ENCODE assay signal across 8 cellular contexts in the genomic region with DNA sequence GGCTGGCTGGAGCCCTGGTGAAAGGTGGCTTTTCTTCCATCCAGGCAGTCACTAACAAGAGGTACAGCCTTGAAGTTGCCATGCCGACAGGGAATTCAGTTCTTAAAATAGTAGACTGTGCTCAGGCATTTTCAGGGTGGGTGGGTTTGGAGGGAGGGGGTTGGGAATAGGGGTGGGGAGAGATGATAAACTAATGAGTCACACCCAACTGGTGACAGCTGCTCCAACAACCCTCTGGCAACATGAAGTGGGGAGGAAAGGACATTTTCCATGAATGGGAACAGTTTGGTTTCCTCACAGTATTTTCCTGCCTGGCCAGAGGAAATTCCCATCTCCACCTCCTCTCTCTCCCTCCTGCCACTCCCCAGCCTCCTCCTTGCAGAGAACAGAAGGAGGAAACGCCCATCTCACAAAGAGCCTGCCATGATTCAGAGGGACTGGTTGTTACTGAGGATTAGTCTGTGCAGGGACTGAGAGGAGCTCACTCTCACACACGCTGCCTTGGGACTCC.
DNase-seq lines count a peak whose midpoint lies in the region; ATAC-seq, FAIRE-seq and TF ChIP-seq lines count a peak whose summit lies in the region.

No MANE protein-coding gene starts in this region.

- H3K27ac ChIP-seq in endothelial cell of umbilical vein (ENCODE audit: insufficient read depth, low read depth, low read length): no peak overlapping the region

- FAIRE-seq in endothelial cell of umbilical vein (lab: Jason Lieb, UNC): peak; percentile 72

- H3K4me1 ChIP-seq in endothelial cell of umbilical vein (ENCODE audit: control insufficient read depth, extremely low read depth, insufficient read depth, low read length): peaks cover 10% of the 10 kb centered on the region

- H3K79me2 ChIP-seq in endothelial cell of umbilical vein (ENCODE audit: control insufficient read depth, insufficient read depth, low read length): no peaks in the 10 kb centered on the region

- no peaks in the 10 kb centered on the region for H3K9me3 ChIP-seq in endothelial cell of umbilical vein (replicated peaks; ENCODE audit: control insufficient read depth, insufficient read depth, low read length)

- no peak overlapping the region for H3K4me3 ChIP-seq in endothelial cell of umbilical vein (replicated peaks in 1 of 3; ENCODE audit: insufficient read depth in 1 of 3, low read depth in 1 of 3, low read length in 3 of 3)

- CTCF ChIA-PET in endothelial cell of umbilical vein (lab: Charles Lee): interaction anchor here (0.6 to 2.5 kb wide), 6 partner anchors 10 to 546 kb away, joined by 3 to 8 read pairs (median 4); no protein-coding TSS in a partner anchor

- no peaks in the 10 kb centered on the region for H4K20me1 ChIP-seq in endothelial cell of umbilical vein (replicated peaks; ENCODE audit: control insufficient read depth, extremely low read depth, insufficient read depth, low read length)

- no peak for TF ChIP-seq POLR2A in endothelial cell of umbilical vein (IDR thresholded peaks at IDR 0.05; ENCODE audit: low read depth, low read length)

- peak overlapping the region in 1 of 3 experiments; percentile 19 for H3K4me3 Mint-ChIP-seq in nephron

- POLR2A ChIA-PET in endothelial cell of umbilical vein (lab: Charles Lee): interaction anchor here (1.0 kb wide), 1 partner anchor 222 kb away, joined by 3 read pairs; a partner anchor contains a TSS

- no peaks in the 10 kb centered on the region for H3K9me3 Mint-ChIP-seq in nephron

- H3K9me1 ChIP-seq in endothelial cell of umbilical vein (replicated peaks; ENCODE audit: control insufficient read depth, extremely low read depth, insufficient read depth, low read length): no peaks in the 10 kb centered on the region

- dilution Hi-C loops in endothelial cell of umbilical vein (cut with MboI; ENCODE audit: extremely low pct_ligation_motif_present, low sequenced_read_pairs): no loop called here

- H3K27ac Mint-ChIP-seq in nephron: peak overlapping the region; percentile 51 to 58 (median 56)

- H3K36me3 ChIP-seq in endothelial cell of umbilical vein (ENCODE audit: control insufficient read depth in 2 of 2, extremely low read depth in 1 of 2, insufficient read depth in 2 of 2, low read length in 2 of 2): no peaks in the 10 kb centered on the region

- intact Hi-C loops in endothelial cell of umbilical vein (cut with micrococcal nuclease): loop anchor here (5.0 kb wide), 1 partner anchor 474 kb away; no protein-coding TSS in a partner anchor

- no peak overlapping the region for H3K9ac ChIP-seq in endothelial cell of umbilical vein (replicated peaks; ENCODE audit: extremely low read depth, insufficient read depth, low read length)

- no peaks in the 10 kb centered on the region for H3K36me3 Mint-ChIP-seq in nephron (ENCODE audit: low read depth)

- DNase-seq in D341Med (ENCODE audit: low spot score): peak; percentile 49
- DNase-seq in NCI-H524 (lab: John Stamatoyannopoulos, UW): peak; percentile 70 to 86
- peak; percentile 77 for DNase-seq in endothelial cell of umbilical vein (ENCODE audit: low read depth, low spot score)
- no peak for DNase-seq in T-helper 2 cell
- no peak for DNase-seq in NCI-H1436 (lab: John Stamatoyannopoulos, UW)
- no peak for DNase-seq in NK-92 treated with Interleukin-12 subunit alpha and Interleukin-12 subunit beta, amount 100 ng/mL, for 24 hours (lab: John Stamatoyannopoulos, UW)

- H3K4me2 ChIP-seq in endothelial cell of umbilical vein (ENCODE audit: insufficient read depth, low read length): peak overlapping the region; percentile 59

- peak overlapping the region; percentile 83 for H2AFZ ChIP-seq in endothelial cell of umbilical vein (ENCODE audit: low read depth, low read length)

- no peak for ATAC-seq in GM19455 (IDR thresholded peaks at IDR 0.05; ENCODE audit: unreplicated experiment)

- peaks cover 11% of the 10 kb centered on the region for H3K27me3 Mint-ChIP-seq in nephron (ENCODE audit: low read depth)

- peaks cover 0 to 2% of the 10 kb centered on the region in 2 experiments for H3K27me3 ChIP-seq in endothelial cell of umbilical vein (ENCODE audit: control insufficient read depth in 2 of 2, insufficient read depth in 2 of 2, low read length in 2 of 2)

- TF ChIP-seq CTCF in endothelial cell of umbilical vein (IDR thresholded peaks at IDR 0.05; ENCODE audit: extremely low read depth in 1 of 2, insufficient read depth in 1 of 2, low read depth in 1 of 2, low read length in 2 of 2): no peak
- TF ChIP-seq CTCF in nephron (IDR thresholded peaks at IDR 0.05; ENCODE audit: unreplicated experiment in 3 of 3): no peak

- H3K4me1 Mint-ChIP-seq in nephron: peaks cover 20% of the 10 kb centered on the region

- no TSS peak for BruUV-seq in endothelial cell of umbilical vein (replicated peaks; lab: Mats Ljungman, UMichigan)

TF ChIP-seq in endothelial cell of umbilical vein, 7 proteins besides CTCF, POLR2A, EP300 and RAD21:
- TF ChIP-seq JUN (IDR thresholded peaks at IDR 0.05; ENCODE audit: borderline replicate concordance, insufficient read depth, insufficient read length, low read depth) (peak; percentile 33), GATA2 (IDR thresholded peaks at IDR 0.05; ENCODE audit: insufficient read depth, insufficient read length, low read depth, low read length) (no peak), FOS (IDR thresholded peaks at IDR 0.05; ENCODE audit: borderline replicate concordance, insufficient read depth, low read length) (peak; percentile 33)

Comparison
In these comparisons a context has a peak if more than half of its experiments do, and no peak if none do; other contexts are left out.
1. DNase-seq: peak in D341Med (single experiment), NCI-H524 (2 of 2) and endothelial cell of umbilical vein (single experiment); none in T-helper 2 cell (0 of 5), NCI-H1436 (single experiment) and NK-92 treated with Interleukin-12 subunit alpha and Interleukin-12 subunit beta, amount 100 ng/mL, for 24 hours (single experiment).